8 cellular contexts compared by ENCODE assay signal in genomic region chr4:12879500-12879899, GRCh38.
"Had no signal": no experiment of that assay in that cellular context is flagged by ENCODE, and none has a peak within 500 bp of the region (broad histone marks: within the 10 kb centered on the region; RNA-seq: fewer than 3 reads in every experiment).

No MANE protein-coding gene starts in this region.

- H3K4me1 Mint-ChIP-seq: IgD-negative memory B cell had no signal

- H3K4me3 Mint-ChIP-seq: IgD-negative memory B cell had no signal

- DNase-seq: IMR-90, KBM-7, KG1 had no signal

- H3K27ac ChIP-seq: HL-60, KMS-11 had no signal

- H3K27ac Mint-ChIP-seq: IgD-negative memory B cell had no signal

- FAIRE-seq: HepG2, HTR-8/SVneo had no signal

- H3K36me3 Mint-ChIP-seq: IgD-negative memory B cell had no signal

- H3K9ac ChIP-seq: KMS-11 had no signal

- H3K27me3 Mint-ChIP-seq: IgD-negative memory B cell had no signal

- ATAC-seq: HepG2 had no signal

- H3K4me2 ChIP-seq: KMS-11 had no signal
